10 cellular contexts compared by ENCODE assay signal in genomic region chr5:53027913-53028312, GRCh38. TPM values are rescaled to one million over a fixed set of nuclear protein-coding genes. Genes with fewer than 3 reads are reported as not detected.
DNase-seq lines count a peak whose midpoint lies in the region; ATAC-seq and TF ChIP-seq lines count a peak whose summit lies in the region.
"Had no signal": no experiment of that assay in that cellular context is flagged by ENCODE, and none has a peak within 500 bp of the region (broad histone marks: within the 10 kb centered on the region; RNA-seq: fewer than 3 reads in every experiment).

No MANE protein-coding gene starts in this region.

- 20 to 44% methylated on average over 4 of the region's 4 CpGs for whole genome bisulfite sequencing in esophagus, 2 donors

- peak overlapping the region; percentile 70 for H3K27ac ChIP-seq in PC-3 (ENCODE audit: low read length)
- peak overlapping the region; percentile 5 to 85 for H3K27ac ChIP-seq in esophagus (ENCODE audit: low read depth in 2 of 2, low read length in 1 of 2)

- H4K20me1 ChIP-seq in PC-3 (ENCODE audit: low read length): no peaks in the 10 kb centered on the region; the same call in 1 of the 2 replicates

- H3K9me3 ChIP-seq in PC-3 (ENCODE audit: low read length): no peaks in the 10 kb centered on the region
- H3K9me3 ChIP-seq in esophagus (ENCODE audit: control insufficient read depth in 2 of 2, insufficient read depth in 1 of 2, low read depth in 1 of 2, low read length in 1 of 2): no peaks in the 10 kb centered on the region

- H3K9me2 ChIP-seq in PC-3 (replicated peaks; ENCODE audit: low read length): no peaks in the 10 kb centered on the region

- CTCF ChIA-PET in PC-3 (lab: Charles Lee): interaction anchor here (0.6 kb wide), 1 partner anchor 42 kb away, joined by 3 read pairs; no protein-coding TSS in a partner anchor
- CTCF ChIA-PET in GM10248 (lab: Yijun Ruan, JAX): interaction anchor here (0.9 to 1.4 kb wide), 2 partner anchors 10 to 11 kb away, joined by 3 to 4 read pairs; no protein-coding TSS in a partner anchor

- peak overlapping the region; percentile 17; the same call in 1 of the 2 replicates for H3K9ac ChIP-seq in PC-3 (ENCODE audit: low read length)

- H2AFZ ChIP-seq in PC-3 (ENCODE audit: low read length): no peak overlapping the region

- H3K27me3 ChIP-seq in PC-3 (ENCODE audit: low read length) (no peaks in the 10 kb centered on the region), esophagus (ENCODE audit: control insufficient read depth in 1 of 2, insufficient read depth in 2 of 2, low read length in 2 of 2) (no peaks in the 10 kb centered on the region)

- BruUV-seq in PC-3 (replicated peaks; lab: Mats Ljungman, UMichigan): no TSS peak

- peaks cover 79% of the 10 kb centered on the region for H3K79me2 ChIP-seq in PC-3 (ENCODE audit: low read length)

- no peaks in the 10 kb centered on the region for H3K36me3 Mint-ChIP-seq in stimulated activated memory B cell treated with anti-CD40 and anti-IgM and Interleukin-4, amounts not matched to agents 10 μg/mL and 1 μg/mL and 100 μg/mL, for 72 hours

- no peaks in the 10 kb centered on the region for H3K27me3 Mint-ChIP-seq in stimulated activated memory B cell treated with anti-CD40 and anti-IgM and Interleukin-4, amounts not matched to agents 10 μg/mL and 1 μg/mL and 100 μg/mL, for 72 hours

- H3F3A ChIP-seq in PC-3 (ENCODE audit: low read length, unreplicated experiment): peaks cover 9% of the 10 kb centered on the region

- H3K4me1 ChIP-seq in PC-3 (ENCODE audit: insufficient read depth, low read length): peaks cover 79% of the 10 kb centered on the region
- peaks cover 3 to 10% of the 10 kb centered on the region in 2 donors for H3K4me1 ChIP-seq in esophagus (ENCODE audit: control insufficient read depth in 2 of 2, insufficient read depth in 2 of 2, low read length in 1 of 2)

- peaks cover 30% of the 10 kb centered on the region; the same call in 1 of the 2 replicates for H3K36me3 ChIP-seq in PC-3 (ENCODE audit: low read depth, low read length)
- no peaks in the 10 kb centered on the region for H3K36me3 ChIP-seq in esophagus (ENCODE audit: control insufficient read depth in 2 of 2, insufficient read depth in 2 of 2, low read length in 1 of 2)

- no peaks in the 10 kb centered on the region for H3K4me1 Mint-ChIP-seq in stimulated activated memory B cell treated with anti-CD40 and anti-IgM and Interleukin-4, amounts not matched to agents 10 μg/mL and 1 μg/mL and 100 μg/mL, for 72 hours

- ATAC-seq in PC-3: peak; percentile 67
- ATAC-seq in stimulated activated memory B cell treated with anti-CD40 and anti-IgM and Interleukin-4, amounts not matched to agents 10 μg/mL and 1 μg/mL and 100 μg/mL, for 72 hours: no peak

- H3K4me2 ChIP-seq in PC-3 (ENCODE audit: low read length): peak overlapping the region; percentile 23

- no peaks in the 10 kb centered on the region for H3K9me3 Mint-ChIP-seq in stimulated activated memory B cell treated with anti-CD40 and anti-IgM and Interleukin-4, amounts not matched to agents 10 μg/mL and 1 μg/mL and 100 μg/mL, for 72 hours

- intact Hi-C loops in PC-3 (cut with micrococcal nuclease): no loop called here

- TF ChIP-seq CTCF in PC-3 (conservative IDR thresholded peaks at IDR 0.05; ENCODE audit: low read depth, low read length) (no peak), GM10248 (IDR thresholded peaks at IDR 0.05; ENCODE audit: control extremely low read depth, extremely low read depth, low read depth, missing control alignments) (no peak)

- POLR2A ChIA-PET in PC-3 (lab: Charles Lee; ENCODE audit: unreplicated experiment): interaction anchor here (0.6 to 0.7 kb wide), 2 partner anchors 13 to 112 kb away, joined by 4 to 6 read pairs; no protein-coding TSS in a partner anchor
- POLR2A ChIA-PET in GM10248 (lab: Yijun Ruan, JAX): no interaction called here

- no peak overlapping the region for H3K27ac Mint-ChIP-seq in stimulated activated memory B cell treated with anti-CD40 and anti-IgM and Interleukin-4, amounts not matched to agents 10 μg/mL and 1 μg/mL and 100 μg/mL, for 72 hours

- H3K4me3 Mint-ChIP-seq in stimulated activated memory B cell treated with anti-CD40 and anti-IgM and Interleukin-4, amounts not matched to agents 10 μg/mL and 1 μg/mL and 100 μg/mL, for 72 hours: no peak overlapping the region

- DNase-seq in GM04504 (ENCODE audit: low read depth): peak; percentile 60
- DNase-seq in PC-3: peak; percentile 74
- peak; percentile 72 for DNase-seq in renal cortical epithelial cell (ENCODE audit: low read depth)
- no peak for DNase-seq in GM10248 (ENCODE audit: extremely low spot score)
- no peak for DNase-seq in stimulated activated CD8-positive, alpha-beta memory T cell treated with anti-CD3 and anti-CD28 coated beads, Interleukin-4, amount 100 ng/mL, for 48 hours
- DNase-seq in SIG-M5 treated with dmso at 0.1 percent for 504 hours (lab: John Stamatoyannopoulos, UW; ENCODE audit: unreplicated experiment): no peak
- DNase-seq: NCI-H2029 treated with DMSO at 0.1 percent for 48 hours; stimulated activated CD4-positive, alpha-beta T cell treated with anti-CD3 and anti-CD28 coated beads, Interleukin-12 subunit alpha, Interleukin-12 subunit beta, amount 100 ng/mL, for 4 hours had no signal

- H3K4me3 ChIP-seq in PC-3 (ENCODE audit: low read length) (no peak overlapping the region), esophagus (ENCODE audit: low read depth in 1 of 2, low read length in 2 of 2) (no peak overlapping the region)

RNA-seq across cellular contexts. Expression of gene ITGA2, which starts 38.8 kb away (rescaled TPM):
- total RNA-seq in PC-3 (2014; rRNA removed) (32.4 and 36.7 TPM in 2 replicates), renal cortical epithelial cell (21.3 and 54.2 TPM in 2 replicates)
- 1 to 10 TPM; 3.7 to 6.4 TPM for polyA plus RNA-seq in esophagus

Comparison
In these comparisons a context has a peak if more than half of its experiments do, and no peak if none do; other contexts are left out.
1. DNase-seq: peak in GM04504 (single experiment), PC-3 (single experiment) and renal cortical epithelial cell (single experiment); none in GM10248 (single experiment), stimulated activated CD8-positive, alpha-beta memory T cell treated with anti-CD3 and anti-CD28 coated beads, Interleukin-4, amount 100 ng/mL, for 48 hours (single experiment) and SIG-M5 treated with dmso at 0.1 percent for 504 hours (single experiment).